In genomic region chr11:78432058-78432515, GRCh38 we compare ENCODE assay signal across 8 cellular contexts. TPM values are rescaled to one million over a fixed set of nuclear protein-coding genes. Genes with fewer than 3 reads are reported as not detected.
DNase-seq lines count a peak whose midpoint lies in the region; ATAC-seq and TF ChIP-seq lines count a peak whose summit lies in the region.

No MANE protein-coding gene starts in this region.

- no peaks in the 10 kb centered on the region for H3K9me3 ChIP-seq in thoracic aorta

- H3K4me3 ChIP-seq in thoracic aorta = no peak overlapping the region

- TF ChIP-seq CTCF in thoracic aorta (IDR thresholded peaks at IDR 0.05) = peak; percentile 42

- ATAC-seq in thoracic aorta (ENCODE audit: insufficient number of reproducible peaks, low FRiP score, low read depth) (no peak), HG02759 (IDR thresholded peaks at IDR 0.05; ENCODE audit: unreplicated experiment) (no peak), HG03039 (IDR thresholded peaks at IDR 0.05; ENCODE audit: unreplicated experiment) (no peak)
- ATAC-seq in stimulated activated naive CD8-positive, alpha-beta T cell treated with anti-CD3 and anti-CD28 coated beads, Interleukin-15, amount 100 ng/mL, for 72 hours = no peak

- H3K4me1 Mint-ChIP-seq in stimulated activated naive CD8-positive, alpha-beta T cell treated with anti-CD3 and anti-CD28 coated beads, Interleukin-15, amount 100 ng/mL, for 72 hours = peaks cover 21% of the 10 kb centered on the region

- H3K9me3 Mint-ChIP-seq in stimulated activated naive CD8-positive, alpha-beta T cell treated with anti-CD3 and anti-CD28 coated beads, Interleukin-15, amount 100 ng/mL, for 72 hours = no peaks in the 10 kb centered on the region

- no peaks in the 10 kb centered on the region for H3K4me1 ChIP-seq in thoracic aorta (ENCODE audit: control insufficient read depth in 1 of 2, low read depth in 2 of 2)

- DNase-seq in NCI-H82 (lab: John Stamatoyannopoulos, UW) = peak; percentile 34
- no peak for DNase-seq in NCI-H82 treated with DMSO at 0.1 percent for 48 hours (lab: John Stamatoyannopoulos, UW; ENCODE audit: unreplicated experiment)
- DNase-seq in NCI-H2227 treated with DMSO at 0.1 percent for 48 hours (lab: John Stamatoyannopoulos, UW) = peak; percentile 2
- peak; percentile 14 for DNase-seq in fibroblast of peridontal ligament (ENCODE audit: extremely low read depth)
- no peak for DNase-seq in thoracic aorta (ENCODE audit: low spot score)
- DNase-seq in stimulated activated naive CD8-positive, alpha-beta T cell treated with anti-CD3 and anti-CD28 coated beads, Interleukin-15, amount 100 ng/mL, for 72 hours = no peak

- H3K4me3 Mint-ChIP-seq in stimulated activated naive CD8-positive, alpha-beta T cell treated with anti-CD3 and anti-CD28 coated beads, Interleukin-15, amount 100 ng/mL, for 72 hours = no peak overlapping the region

- no peak overlapping the region for H3K27ac ChIP-seq in thoracic aorta

- H3K27me3 Mint-ChIP-seq in stimulated activated naive CD8-positive, alpha-beta T cell treated with anti-CD3 and anti-CD28 coated beads, Interleukin-15, amount 100 ng/mL, for 72 hours = no peaks in the 10 kb centered on the region

- no peak overlapping the region for H3K27ac Mint-ChIP-seq in stimulated activated naive CD8-positive, alpha-beta T cell treated with anti-CD3 and anti-CD28 coated beads, Interleukin-15, amount 100 ng/mL, for 72 hours

- H3K36me3 ChIP-seq in thoracic aorta = no peaks in the 10 kb centered on the region

- H3K27me3 ChIP-seq in thoracic aorta (replicated peaks; ENCODE audit: insufficient read depth) = no peaks in the 10 kb centered on the region

RNA-seq across cellular contexts. Expression of gene GAB2, which starts 14.5 kb away (rescaled TPM):
- 10 to 100 TPM; 65.4 to 91.5 TPM for total RNA-seq in thoracic aorta

Comparison
In these comparisons a context has a peak if more than half of its experiments do, and no peak if none do; other contexts are left out.
1. DNase-seq: peak in NCI-H82 (single experiment), NCI-H2227 treated with DMSO at 0.1 percent for 48 hours (single experiment) and fibroblast of peridontal ligament (single experiment); none in NCI-H82 treated with DMSO at 0.1 percent for 48 hours (single experiment), thoracic aorta (single experiment) and stimulated activated naive CD8-positive, alpha-beta T cell treated with anti-CD3 and anti-CD28 coated beads, Interleukin-15, amount 100 ng/mL, for 72 hours (0 of 2).